In the genomic region with DNA sequence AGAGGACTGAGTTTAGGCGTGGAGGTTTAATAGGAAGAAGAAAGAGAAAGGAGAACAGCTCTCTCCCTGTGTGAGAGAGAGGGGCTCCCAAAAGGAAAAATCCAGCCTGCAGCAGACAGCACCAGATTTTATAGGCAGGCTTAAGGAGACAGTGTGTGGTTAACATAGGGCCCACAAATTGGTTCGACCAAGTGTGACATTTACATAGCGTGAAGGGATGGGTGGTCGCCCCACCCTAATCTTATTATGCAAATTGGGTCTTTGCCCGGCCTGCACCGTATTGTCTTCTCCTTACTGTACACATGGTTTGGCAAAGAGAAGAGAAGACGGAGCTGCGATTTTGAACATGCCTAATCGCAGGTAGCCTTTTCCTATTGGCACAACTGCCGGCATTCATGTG, we compare ENCODE assay signal across 1 cellular context.
TF ChIP-seq lines count a peak whose summit lies in the region.

No MANE protein-coding gene starts in this region.

TF ChIP-seq in GM23338, 12 proteins besides CTCF, POLR2A, EP300 and RAD21:
- TF ChIP-seq, protein P1, sequence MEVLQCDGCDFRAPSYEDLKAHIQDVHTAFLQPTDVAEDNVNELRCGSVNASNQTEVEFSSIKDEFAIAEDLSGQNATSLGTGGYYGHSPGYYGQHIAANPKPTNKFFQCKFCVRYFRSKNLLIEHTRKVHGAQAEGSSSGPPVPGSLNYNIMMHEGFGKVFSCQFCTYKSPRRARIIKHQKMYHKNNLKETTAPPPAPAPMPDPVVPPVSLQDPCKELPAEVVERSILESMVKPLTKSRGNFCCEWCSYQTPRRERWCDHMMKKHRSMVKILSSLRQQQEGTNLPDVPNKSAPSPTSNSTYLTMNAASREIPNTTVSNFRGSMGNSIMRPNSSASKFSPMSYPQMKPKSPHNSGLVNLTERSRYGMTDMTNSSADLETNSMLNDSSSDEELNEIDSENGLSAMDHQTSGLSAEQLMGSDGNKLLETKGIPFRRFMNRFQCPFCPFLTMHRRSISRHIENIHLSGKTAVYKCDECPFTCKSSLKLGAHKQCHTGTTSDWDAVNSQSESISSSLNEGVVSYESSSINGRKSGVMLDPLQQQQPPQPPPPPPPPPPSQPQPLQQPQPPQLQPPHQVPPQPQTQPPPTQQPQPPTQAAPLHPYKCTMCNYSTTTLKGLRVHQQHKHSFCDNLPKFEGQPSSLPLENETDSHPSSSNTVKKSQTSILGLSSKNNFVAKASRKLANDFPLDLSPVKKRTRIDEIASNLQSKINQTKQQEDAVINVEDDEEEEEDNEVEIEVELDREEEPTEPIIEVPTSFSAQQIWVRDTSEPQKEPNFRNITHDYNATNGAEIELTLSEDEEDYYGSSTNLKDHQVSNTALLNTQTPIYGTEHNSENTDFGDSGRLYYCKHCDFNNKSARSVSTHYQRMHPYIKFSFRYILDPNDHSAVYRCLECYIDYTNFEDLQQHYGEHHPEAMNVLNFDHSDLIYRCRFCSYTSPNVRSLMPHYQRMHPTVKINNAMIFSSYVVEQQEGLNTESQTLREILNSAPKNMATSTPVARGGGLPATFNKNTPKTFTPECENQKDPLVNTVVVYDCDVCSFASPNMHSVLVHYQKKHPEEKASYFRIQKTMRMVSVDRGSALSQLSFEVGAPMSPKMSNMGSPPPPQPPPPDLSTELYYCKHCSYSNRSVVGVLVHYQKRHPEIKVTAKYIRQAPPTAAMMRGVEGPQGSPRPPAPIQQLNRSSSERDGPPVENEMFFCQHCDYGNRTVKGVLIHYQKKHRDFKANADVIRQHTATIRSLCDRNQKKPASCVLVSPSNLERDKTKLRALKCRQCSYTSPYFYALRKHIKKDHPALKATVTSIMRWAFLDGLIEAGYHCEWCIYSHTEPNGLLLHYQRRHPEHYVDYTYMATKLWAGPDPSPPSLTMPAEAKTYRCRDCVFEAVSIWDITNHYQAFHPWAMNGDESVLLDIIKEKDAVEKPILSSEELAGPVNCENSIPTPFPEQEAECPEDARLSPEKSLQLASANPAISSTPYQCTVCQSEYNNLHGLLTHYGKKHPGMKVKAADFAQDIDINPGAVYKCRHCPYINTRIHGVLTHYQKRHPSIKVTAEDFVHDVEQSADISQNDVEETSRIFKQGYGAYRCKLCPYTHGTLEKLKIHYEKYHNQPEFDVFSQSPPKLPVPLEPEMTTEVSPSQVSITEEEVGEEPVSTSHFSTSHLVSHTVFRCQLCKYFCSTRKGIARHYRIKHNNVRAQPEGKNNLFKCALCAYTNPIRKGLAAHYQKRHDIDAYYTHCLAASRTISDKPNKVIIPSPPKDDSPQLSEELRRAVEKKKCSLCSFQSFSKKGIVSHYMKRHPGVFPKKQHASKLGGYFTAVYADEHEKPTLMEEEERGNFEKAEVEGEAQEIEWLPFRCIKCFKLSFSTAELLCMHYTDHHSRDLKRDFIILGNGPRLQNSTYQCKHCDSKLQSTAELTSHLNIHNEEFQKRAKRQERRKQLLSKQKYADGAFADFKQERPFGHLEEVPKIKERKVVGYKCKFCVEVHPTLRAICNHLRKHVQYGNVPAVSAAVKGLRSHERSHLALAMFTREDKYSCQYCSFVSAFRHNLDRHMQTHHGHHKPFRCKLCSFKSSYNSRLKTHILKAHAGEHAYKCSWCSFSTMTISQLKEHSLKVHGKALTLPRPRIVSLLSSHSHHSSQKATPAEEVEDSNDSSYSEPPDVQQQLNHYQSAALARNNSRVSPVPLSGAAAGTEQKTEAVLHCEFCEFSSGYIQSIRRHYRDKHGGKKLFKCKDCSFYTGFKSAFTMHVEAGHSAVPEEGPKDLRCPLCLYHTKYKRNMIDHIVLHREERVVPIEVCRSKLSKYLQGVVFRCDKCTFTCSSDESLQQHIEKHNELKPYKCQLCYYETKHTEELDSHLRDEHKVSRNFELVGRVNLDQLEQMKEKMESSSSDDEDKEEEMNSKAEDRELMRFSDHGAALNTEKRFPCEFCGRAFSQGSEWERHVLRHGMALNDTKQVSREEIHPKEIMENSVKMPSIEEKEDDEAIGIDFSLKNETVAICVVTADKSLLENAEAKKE (CRISPR knock-in tag; IDR thresholded peaks at IDR 0.05) = no peak
- TF ChIP-seq, protein P2, sequence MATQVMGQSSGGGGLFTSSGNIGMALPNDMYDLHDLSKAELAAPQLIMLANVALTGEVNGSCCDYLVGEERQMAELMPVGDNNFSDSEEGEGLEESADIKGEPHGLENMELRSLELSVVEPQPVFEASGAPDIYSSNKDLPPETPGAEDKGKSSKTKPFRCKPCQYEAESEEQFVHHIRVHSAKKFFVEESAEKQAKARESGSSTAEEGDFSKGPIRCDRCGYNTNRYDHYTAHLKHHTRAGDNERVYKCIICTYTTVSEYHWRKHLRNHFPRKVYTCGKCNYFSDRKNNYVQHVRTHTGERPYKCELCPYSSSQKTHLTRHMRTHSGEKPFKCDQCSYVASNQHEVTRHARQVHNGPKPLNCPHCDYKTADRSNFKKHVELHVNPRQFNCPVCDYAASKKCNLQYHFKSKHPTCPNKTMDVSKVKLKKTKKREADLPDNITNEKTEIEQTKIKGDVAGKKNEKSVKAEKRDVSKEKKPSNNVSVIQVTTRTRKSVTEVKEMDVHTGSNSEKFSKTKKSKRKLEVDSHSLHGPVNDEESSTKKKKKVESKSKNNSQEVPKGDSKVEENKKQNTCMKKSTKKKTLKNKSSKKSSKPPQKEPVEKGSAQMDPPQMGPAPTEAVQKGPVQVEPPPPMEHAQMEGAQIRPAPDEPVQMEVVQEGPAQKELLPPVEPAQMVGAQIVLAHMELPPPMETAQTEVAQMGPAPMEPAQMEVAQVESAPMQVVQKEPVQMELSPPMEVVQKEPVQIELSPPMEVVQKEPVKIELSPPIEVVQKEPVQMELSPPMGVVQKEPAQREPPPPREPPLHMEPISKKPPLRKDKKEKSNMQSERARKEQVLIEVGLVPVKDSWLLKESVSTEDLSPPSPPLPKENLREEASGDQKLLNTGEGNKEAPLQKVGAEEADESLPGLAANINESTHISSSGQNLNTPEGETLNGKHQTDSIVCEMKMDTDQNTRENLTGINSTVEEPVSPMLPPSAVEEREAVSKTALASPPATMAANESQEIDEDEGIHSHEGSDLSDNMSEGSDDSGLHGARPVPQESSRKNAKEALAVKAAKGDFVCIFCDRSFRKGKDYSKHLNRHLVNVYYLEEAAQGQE (IDR thresholded peaks at IDR 0.05; ENCODE audit: unreplicated experiment) = no peak
- TF ChIP-seq ZNF114 (CRISPR knock-in tag; IDR thresholded peaks at IDR 0.05) (no peak), POLR2AphosphoS5 (IDR thresholded peaks at IDR 0.05; ENCODE audit: low read depth) (no peak), JUNB (IDR thresholded peaks at IDR 0.05; ENCODE audit: unreplicated experiment) (no peak), EZH2phosphoT487 (IDR thresholded peaks at IDR 0.05; ENCODE audit: unreplicated experiment) (no peak), EZH2 (IDR thresholded peaks at IDR 0.05; ENCODE audit: low read depth, unreplicated experiment) (no peak), CREB1 (CRISPR knock-in tag; IDR thresholded peaks at IDR 0.05; ENCODE audit: low read depth) (no peak), STAT1 (IDR thresholded peaks at IDR 0.05; ENCODE audit: unreplicated experiment) (no peak), ZNF331 (CRISPR knock-in tag; IDR thresholded peaks at IDR 0.05; ENCODE audit: low read depth) (no peak), NANOG (IDR thresholded peaks at IDR 0.05; ENCODE audit: borderline replicate concordance) (no peak)
- TF ChIP-seq, protein P3, sequence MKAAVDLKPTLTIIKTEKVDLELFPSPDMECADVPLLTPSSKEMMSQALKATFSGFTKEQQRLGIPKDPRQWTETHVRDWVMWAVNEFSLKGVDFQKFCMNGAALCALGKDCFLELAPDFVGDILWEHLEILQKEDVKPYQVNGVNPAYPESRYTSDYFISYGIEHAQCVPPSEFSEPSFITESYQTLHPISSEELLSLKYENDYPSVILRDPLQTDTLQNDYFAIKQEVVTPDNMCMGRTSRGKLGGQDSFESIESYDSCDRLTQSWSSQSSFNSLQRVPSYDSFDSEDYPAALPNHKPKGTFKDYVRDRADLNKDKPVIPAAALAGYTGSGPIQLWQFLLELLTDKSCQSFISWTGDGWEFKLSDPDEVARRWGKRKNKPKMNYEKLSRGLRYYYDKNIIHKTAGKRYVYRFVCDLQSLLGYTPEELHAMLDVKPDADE (IDR thresholded peaks at IDR 0.05) = no peak
